ENCODE assay signal across 37 cellular contexts in genomic region chr1:22995774-22996173, GRCh38. TPM values are rescaled to one million over a fixed set of nuclear protein-coding genes. Genes with fewer than 3 reads are reported as not detected.
"Had no signal": no experiment of that assay in that cellular context is flagged by ENCODE, and none has a peak within 500 bp of the region (broad histone marks: within the 10 kb centered on the region; RNA-seq: fewer than 3 reads in every experiment).

No MANE protein-coding gene starts in this region.

- H3K4me2 ChIP-seq: KMS-11 had no signal

- H3K4me3 ChIP-seq: MG63 had no signal

- DNase-seq: Kasumi-1, MG63, MM.1S, MV-4-11, NCI-H1048, NCI-H1092, NCI-H1092 treated with DMSO at 0.1 percent for 48 hours, NCI-H1105 treated with DMSO at 0.1 percent for 48 hours, NCI-H1417, NCI-H1417 treated with DMSO at 0.1 percent for 48 hours, NCI-H1436, NCI-H1436 treated with DMSO at 0.1 percent for 48 hours, NCI-H146, NCI-H1694, NCI-H1694 treated with DMSO at 0.1 percent for 48 hours, NCI-H187, NCI-H187 treated with DMSO at 0.1 percent for 48 hours, NCI-H1930, NCI-H2029, NCI-H2029 treated with DMSO at 0.1 percent for 48 hours, NCI-H2081, NCI-H2081 treated with DMSO at 0.1 percent for 48 hours, NCI-H2107, NCI-H2171, NCI-H2171 treated with DMSO at 0.1 percent for 48 hours, NCI-H2227 treated with DMSO at 0.1 percent for 48 hours, NCI-H226, NCI-H345, NCI-H446, NCI-H446 treated with DMSO at 0.1 percent for 48 hours, NCI-H510A, NCI-H510A treated with DMSO at 0.1 percent for 48 hours had no signal

- H3K27ac ChIP-seq: KMS-11 had no signal

- H3K36me3 ChIP-seq: MG63 had no signal

- H3K27me3 ChIP-seq: MG63 had no signal

RNA-seq across cellular contexts. Expression of gene TEX46, which starts 19.9 kb away (rescaled TPM):
- total RNA-seq: LHCN-M2, M059J, MCF 10A, NCI-H460 had no signal

RNA-seq across cellular contexts. Expression of gene LACTBL1, which starts 23.1 kb away (rescaled TPM):
- total RNA-seq: LHCN-M2, M059J, MCF 10A, NCI-H460 had no signal
